In the genomic region with DNA sequence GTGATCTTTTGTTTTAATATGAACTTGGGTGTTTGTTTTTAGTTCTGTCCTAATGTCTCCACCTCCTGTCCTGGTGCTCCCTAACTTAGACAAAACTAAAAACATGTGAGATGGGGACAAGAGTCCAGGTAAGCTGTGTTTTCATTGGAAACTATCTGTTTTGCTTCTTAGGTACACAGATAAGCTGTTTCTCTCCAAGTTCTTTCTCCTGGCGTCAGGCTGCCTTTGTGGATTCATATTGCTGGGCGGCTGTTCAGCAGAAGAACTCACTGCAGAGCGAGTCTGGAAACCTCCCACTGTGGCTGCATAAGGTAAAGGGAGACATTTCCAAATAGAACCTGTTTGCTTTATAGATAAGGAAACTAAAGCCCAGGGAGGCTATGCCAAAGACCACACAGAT, we compare ENCODE assay signal across 1 cellular context.
TF ChIP-seq lines count a peak whose summit lies in the region.

No MANE protein-coding gene starts in this region.

TF ChIP-seq in WTC11, 78 proteins besides CTCF, POLR2A, EP300 and RAD21 (continued from another document):
- TF ChIP-seq NFYB (CRISPR knock-in tag; conservative IDR thresholded peaks at IDR 0.05; ENCODE audit: low read depth) (no peak), ZNF416 (CRISPR knock-in tag; IDR thresholded peaks at IDR 0.05) (no peak), GRHL2 (CRISPR knock-in tag; IDR thresholded peaks at IDR 0.05; ENCODE audit: insufficient replicate concordance, severe bottlenecking) (no peak), ZNF671 (CRISPR knock-in tag; IDR thresholded peaks at IDR 0.05) (no peak), ZNF263 (CRISPR knock-in tag; IDR thresholded peaks at IDR 0.05; ENCODE audit: low read depth) (no peak), CREM (CRISPR knock-in tag; IDR thresholded peaks at IDR 0.05) (no peak), KAT7 (CRISPR knock-in tag; IDR thresholded peaks at IDR 0.05; ENCODE audit: borderline replicate concordance) (no peak), NR1H2 (CRISPR knock-in tag; IDR thresholded peaks at IDR 0.05) (no peak)
- TF ChIP-seq, protein P1, sequence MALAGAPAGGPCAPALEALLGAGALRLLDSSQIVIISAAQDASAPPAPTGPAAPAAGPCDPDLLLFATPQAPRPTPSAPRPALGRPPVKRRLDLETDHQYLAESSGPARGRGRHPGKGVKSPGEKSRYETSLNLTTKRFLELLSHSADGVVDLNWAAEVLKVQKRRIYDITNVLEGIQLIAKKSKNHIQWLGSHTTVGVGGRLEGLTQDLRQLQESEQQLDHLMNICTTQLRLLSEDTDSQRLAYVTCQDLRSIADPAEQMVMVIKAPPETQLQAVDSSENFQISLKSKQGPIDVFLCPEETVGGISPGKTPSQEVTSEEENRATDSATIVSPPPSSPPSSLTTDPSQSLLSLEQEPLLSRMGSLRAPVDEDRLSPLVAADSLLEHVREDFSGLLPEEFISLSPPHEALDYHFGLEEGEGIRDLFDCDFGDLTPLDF (CRISPR knock-in tag; IDR thresholded peaks at IDR 0.05): no peak
- TF ChIP-seq, protein P2, sequence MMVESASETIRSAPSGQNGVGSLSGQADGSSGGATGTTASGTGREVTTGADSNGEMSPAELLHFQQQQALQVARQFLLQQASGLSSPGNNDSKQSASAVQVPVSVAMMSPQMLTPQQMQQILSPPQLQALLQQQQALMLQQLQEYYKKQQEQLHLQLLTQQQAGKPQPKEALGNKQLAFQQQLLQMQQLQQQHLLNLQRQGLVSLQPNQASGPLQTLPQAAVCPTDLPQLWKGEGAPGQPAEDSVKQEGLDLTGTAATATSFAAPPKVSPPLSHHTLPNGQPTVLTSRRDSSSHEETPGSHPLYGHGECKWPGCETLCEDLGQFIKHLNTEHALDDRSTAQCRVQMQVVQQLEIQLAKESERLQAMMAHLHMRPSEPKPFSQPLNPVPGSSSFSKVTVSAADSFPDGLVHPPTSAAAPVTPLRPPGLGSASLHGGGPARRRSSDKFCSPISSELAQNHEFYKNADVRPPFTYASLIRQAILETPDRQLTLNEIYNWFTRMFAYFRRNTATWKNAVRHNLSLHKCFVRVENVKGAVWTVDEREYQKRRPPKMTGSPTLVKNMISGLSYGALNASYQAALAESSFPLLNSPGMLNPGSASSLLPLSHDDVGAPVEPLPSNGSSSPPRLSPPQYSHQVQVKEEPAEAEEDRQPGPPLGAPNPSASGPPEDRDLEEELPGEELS (CRISPR knock-in tag; IDR thresholded peaks at IDR 0.05): no peak
- TF ChIP-seq, protein P3, sequence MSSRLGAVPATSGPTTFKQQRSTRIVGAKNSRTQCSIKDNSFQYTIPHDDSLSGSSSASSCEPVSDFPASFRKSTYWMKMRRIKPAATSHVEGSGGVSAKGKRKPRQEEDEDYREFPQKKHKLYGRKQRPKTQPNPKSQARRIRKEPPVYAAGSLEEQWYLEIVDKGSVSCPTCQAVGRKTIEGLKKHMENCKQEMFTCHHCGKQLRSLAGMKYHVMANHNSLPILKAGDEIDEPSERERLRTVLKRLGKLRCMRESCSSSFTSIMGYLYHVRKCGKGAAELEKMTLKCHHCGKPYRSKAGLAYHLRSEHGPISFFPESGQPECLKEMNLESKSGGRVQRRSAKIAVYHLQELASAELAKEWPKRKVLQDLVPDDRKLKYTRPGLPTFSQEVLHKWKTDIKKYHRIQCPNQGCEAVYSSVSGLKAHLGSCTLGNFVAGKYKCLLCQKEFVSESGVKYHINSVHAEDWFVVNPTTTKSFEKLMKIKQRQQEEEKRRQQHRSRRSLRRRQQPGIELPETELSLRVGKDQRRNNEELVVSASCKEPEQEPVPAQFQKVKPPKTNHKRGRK (CRISPR knock-in tag; IDR thresholded peaks at IDR 0.05; ENCODE audit: borderline replicate concordance): no peak
- TF ChIP-seq, protein P4, sequence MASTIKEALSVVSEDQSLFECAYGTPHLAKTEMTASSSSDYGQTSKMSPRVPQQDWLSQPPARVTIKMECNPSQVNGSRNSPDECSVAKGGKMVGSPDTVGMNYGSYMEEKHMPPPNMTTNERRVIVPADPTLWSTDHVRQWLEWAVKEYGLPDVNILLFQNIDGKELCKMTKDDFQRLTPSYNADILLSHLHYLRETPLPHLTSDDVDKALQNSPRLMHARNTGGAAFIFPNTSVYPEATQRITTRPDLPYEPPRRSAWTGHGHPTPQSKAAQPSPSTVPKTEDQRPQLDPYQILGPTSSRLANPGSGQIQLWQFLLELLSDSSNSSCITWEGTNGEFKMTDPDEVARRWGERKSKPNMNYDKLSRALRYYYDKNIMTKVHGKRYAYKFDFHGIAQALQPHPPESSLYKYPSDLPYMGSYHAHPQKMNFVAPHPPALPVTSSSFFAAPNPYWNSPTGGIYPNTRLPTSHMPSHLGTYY (CRISPR knock-in tag; IDR thresholded peaks at IDR 0.05): no peak
- TF ChIP-seq, protein P5, sequence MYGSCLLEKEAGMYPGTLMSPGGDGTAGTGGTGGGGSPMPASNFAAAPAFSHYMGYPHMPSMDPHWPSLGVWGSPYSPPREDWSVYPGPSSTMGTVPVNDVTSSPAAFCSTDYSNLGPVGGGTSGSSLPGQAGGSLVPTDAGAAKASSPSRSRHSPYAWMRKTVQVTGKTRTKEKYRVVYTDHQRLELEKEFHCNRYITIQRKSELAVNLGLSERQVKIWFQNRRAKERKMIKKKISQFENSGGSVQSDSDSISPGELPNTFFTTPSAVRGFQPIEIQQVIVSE (CRISPR knock-in tag; IDR thresholded peaks at IDR 0.05; ENCODE audit: borderline replicate concordance): no peak
- TF ChIP-seq, protein P6, sequence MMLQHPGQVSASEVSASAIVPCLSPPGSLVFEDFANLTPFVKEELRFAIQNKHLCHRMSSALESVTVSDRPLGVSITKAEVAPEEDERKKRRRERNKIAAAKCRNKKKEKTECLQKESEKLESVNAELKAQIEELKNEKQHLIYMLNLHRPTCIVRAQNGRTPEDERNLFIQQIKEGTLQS (CRISPR knock-in tag; conservative IDR thresholded peaks at IDR 0.05): no peak
TF ChIP-seq in WTC11: peak in this region for 0.
